15 cellular contexts compared by ENCODE assay signal in genomic region chr11:64081663-64082442, GRCh38. TPM values are rescaled to one million over a fixed set of nuclear protein-coding genes. Genes with fewer than 3 reads are reported as not detected.
DNase-seq lines count a peak whose midpoint lies in the region; ATAC-seq lines count a peak whose summit lies in the region.
"Had no signal": no experiment of that assay in that cellular context is flagged by ENCODE, and none has a peak within 500 bp of the region (broad histone marks: within the 10 kb centered on the region; RNA-seq: fewer than 3 reads in every experiment).

No MANE protein-coding gene starts in this region.

- no peak overlapping the region for H3K4me3 Mint-ChIP-seq in activated CD8-positive, alpha-beta memory T cell treated with anti-CD3 and anti-CD28 coated beads, Interleukin-2, amount 10 ng/mL, durations not matched to agents 7 days and 5 days

- ATAC-seq in GM18909 (IDR thresholded peaks at IDR 0.05; ENCODE audit: poor library complexity, unreplicated experiment), result no peak
- ATAC-seq in activated CD8-positive, alpha-beta memory T cell treated with anti-CD3 and anti-CD28 coated beads, Interleukin-2, amount 10 ng/mL, durations not matched to agents 7 days and 5 days, result no peak
- no peak for ATAC-seq in HG02870 (IDR thresholded peaks at IDR 0.05; ENCODE audit: unreplicated experiment)
- no peak for ATAC-seq in GM19463 (IDR thresholded peaks at IDR 0.05; ENCODE audit: unreplicated experiment)
- ATAC-seq: left ventricle myocardium superior had no signal

- no peaks in the 10 kb centered on the region for H3K27me3 Mint-ChIP-seq in activated CD8-positive, alpha-beta memory T cell treated with anti-CD3 and anti-CD28 coated beads, Interleukin-2, amount 10 ng/mL, durations not matched to agents 7 days and 5 days

- peak overlapping the region; percentile 42 for H3K27ac ChIP-seq in layer of hippocampus (ENCODE audit: low read depth, low read length)
- H3K27ac ChIP-seq: testis had no signal

- H3K4me1 Mint-ChIP-seq in activated CD8-positive, alpha-beta memory T cell treated with anti-CD3 and anti-CD28 coated beads, Interleukin-2, amount 10 ng/mL, durations not matched to agents 7 days and 5 days, result no peaks in the 10 kb centered on the region

- CTCF ChIA-PET in activated CD8-positive, alpha-beta memory T cell treated with anti-CD3 and anti-CD28 coated beads, Interleukin-2, amount 10 ng/mL, durations not matched to agents 7 days and 5 days (lab: Charles Lee), result no interaction called here

- H3K9me3 Mint-ChIP-seq in activated CD8-positive, alpha-beta memory T cell treated with anti-CD3 and anti-CD28 coated beads, Interleukin-2, amount 10 ng/mL, durations not matched to agents 7 days and 5 days (ENCODE audit: low read depth), result no peaks in the 10 kb centered on the region
- H3K9me3 Mint-ChIP-seq: activated T-helper 2 cell treated with anti-CD3 and anti-CD28 coated beads, Interferon-gamma antibody, Interleukin-2, Interleukin-4, amounts not matched to agents 10 μg/mL and 5 μg/mL and 100 μg/mL, durations not matched to agents 14 hours and 24 hours and 36 hours had no signal

- DNase-seq in DMS79 treated with DMSO at 0.1 percent for 48 hours (lab: John Stamatoyannopoulos, UW) (peak; percentile 89), NCI-H2029 (lab: John Stamatoyannopoulos, UW) (peak; percentile 90), NCI-H69 (lab: John Stamatoyannopoulos, UW) (peak; percentile 99)
- DNase-seq in activated CD8-positive, alpha-beta memory T cell treated with anti-CD3 and anti-CD28 coated beads, Interleukin-2, amount 10 ng/mL, durations not matched to agents 7 days and 5 days, result no peak
- DNase-seq: foreskin fibroblast; left ventricle myocardium superior; stimulated activated CD4-positive, alpha-beta T cell treated with anti-CD3 and anti-CD28 coated beads, Interleukin-4, amount 100 ng/mL, for 24 hours; stimulated activated CD8-positive, alpha-beta memory T cell treated with anti-CD3 and anti-CD28 coated beads, Interleukin-4, amount 100 ng/mL, for 48 hours; T-helper 2 cell; testis had no signal

- no peaks in the 10 kb centered on the region for H3K27me3 ChIP-seq in layer of hippocampus (ENCODE audit: control insufficient read depth, insufficient read depth, low read length)
- H3K27me3 ChIP-seq: testis had no signal

- no peaks in the 10 kb centered on the region for H3K36me3 Mint-ChIP-seq in activated CD8-positive, alpha-beta memory T cell treated with anti-CD3 and anti-CD28 coated beads, Interleukin-2, amount 10 ng/mL, durations not matched to agents 7 days and 5 days

- no peak overlapping the region for H3K27ac Mint-ChIP-seq in activated CD8-positive, alpha-beta memory T cell treated with anti-CD3 and anti-CD28 coated beads, Interleukin-2, amount 10 ng/mL, durations not matched to agents 7 days and 5 days
- H3K27ac Mint-ChIP-seq: activated T-helper 2 cell treated with anti-CD3 and anti-CD28 coated beads, Interferon-gamma antibody, Interleukin-2, Interleukin-4, amounts not matched to agents 10 μg/mL and 5 μg/mL and 100 μg/mL, durations not matched to agents 14 hours and 24 hours and 36 hours had no signal

RNA-seq across cellular contexts. Expression of gene FLRT1, which starts 46.1 kb away (rescaled TPM):
- not detected for total RNA-seq in activated CD8-positive, alpha-beta memory T cell treated with anti-CD3 and anti-CD28 coated beads, Interleukin-2, amount 10 ng/mL, durations not matched to agents 7 days and 5 days
- total RNA-seq: activated T-helper 2 cell treated with anti-CD3 and anti-CD28 coated beads, Interferon-gamma antibody, Interleukin-2, Interleukin-4, amounts not matched to agents 10 μg/mL and 5 μg/mL and 100 μg/mL, durations not matched to agents 14 hours and 24 hours and 36 hours had no signal
